In the genomic region with DNA sequence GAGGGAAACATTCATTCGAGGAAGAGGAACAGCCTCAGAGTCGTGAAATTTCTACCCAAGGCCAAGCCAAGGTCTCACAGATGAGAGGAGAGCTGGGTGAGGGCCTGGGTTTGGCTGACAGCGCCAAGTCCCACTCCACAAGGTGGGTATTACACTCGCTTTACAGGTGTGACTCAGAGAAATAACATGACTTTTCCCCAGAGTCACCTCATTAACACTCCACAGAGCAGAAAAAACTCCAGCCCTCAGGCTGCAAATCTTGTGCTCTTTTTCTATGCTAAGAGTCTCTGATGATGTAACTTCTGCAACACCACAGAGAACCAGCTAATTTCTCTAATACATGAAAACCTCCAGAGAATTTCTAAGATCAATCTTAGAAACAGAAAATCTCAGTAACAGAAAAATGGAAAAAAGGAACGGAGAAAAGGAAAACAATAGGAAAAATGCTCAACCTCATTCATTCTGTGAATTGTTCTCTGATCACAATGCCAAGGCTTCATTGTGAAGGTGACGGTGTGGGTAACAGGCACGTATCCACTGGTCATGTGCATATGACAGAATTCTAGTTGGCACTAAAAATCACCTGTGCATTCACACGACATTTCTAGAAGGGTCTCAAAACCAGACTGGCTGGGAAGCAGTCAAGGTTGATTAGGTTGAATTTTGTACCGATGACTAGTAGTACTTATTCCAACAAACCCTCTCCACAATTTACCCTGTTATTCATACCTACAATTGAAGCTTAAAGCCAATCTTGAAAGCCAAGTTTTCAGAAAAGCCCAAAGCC, we compare ENCODE assay signal across 10 cellular contexts. TPM values are rescaled to one million over a fixed set of nuclear protein-coding genes. Genes with fewer than 3 reads are reported as not detected.
A peak's percentile ranks its signal among the peaks of the same experiment; 100 is the strongest.
DNase-seq lines count a peak whose midpoint lies in the region; ATAC-seq and TF ChIP-seq lines count a peak whose summit lies in the region.
"Had no signal": no experiment of that assay in that cellular context is flagged by ENCODE, and none has a peak within 500 bp of the region (broad histone marks: within the 10 kb centered on the region; RNA-seq: fewer than 3 reads in every experiment).

No MANE protein-coding gene starts in this region.

- H3K4me3 ChIP-seq in cardiac muscle cell (no peak overlapping the region), thyroid gland (replicated peaks in 1 of 3) (no peak overlapping the region)
- H3K4me3 ChIP-seq: suprapubic skin had no signal

- H3K27ac ChIP-seq in cardiac muscle cell (peak overlapping the region; percentile 80), thyroid gland (peak overlapping the region; percentile 5 to 95 (median 84))
- H3K27ac ChIP-seq: suprapubic skin had no signal

- H3K9me3 ChIP-seq in cardiac muscle cell (ENCODE audit: low read depth): no peaks in the 10 kb centered on the region
- no peaks in the 10 kb centered on the region for H3K9me3 ChIP-seq in thyroid gland
- H3K9me3 ChIP-seq: suprapubic skin had no signal

- H3K36me3 Mint-ChIP-seq in WTC11: peaks cover 53% of the 10 kb centered on the region

- no peak for TF ChIP-seq CTCF in cardiac muscle cell (IDR thresholded peaks at IDR 0.05; ENCODE audit: low read depth, low read length)
- TF ChIP-seq CTCF in WTC11 (IDR thresholded peaks at IDR 0.05): no peak
- no peak for TF ChIP-seq CTCF in thyroid gland (IDR thresholded peaks at IDR 0.05)

- H3K4me3 Mint-ChIP-seq in WTC11: no peak overlapping the region
- H3K4me3 Mint-ChIP-seq: B cell had no signal

- ATAC-seq in left cardiac atrium (no peak), WTC11 (no peak)

- H3K4me1 Mint-ChIP-seq in WTC11: peaks cover 51% of the 10 kb centered on the region

- no peak for DNase-seq in cardiac muscle cell (ENCODE audit: low read depth in 1 of 2, low spot score in 1 of 2)
- DNase-seq in left cardiac atrium: no peak
- DNase-seq in WTC11 (ENCODE audit: low spot score): no peak
- DNase-seq in islet precursor cell: peak; percentile 67
- peak; percentile 27 to 55 for DNase-seq in thyroid gland
- DNase-seq in effector CD8-positive, alpha-beta T cell (lab: John Stamatoyannopoulos, UW): no peak
- DNase-seq in T-helper 9 cell: no peak
- no peak for DNase-seq in NCI-H1092 (lab: John Stamatoyannopoulos, UW)

- H3K27me3 Mint-ChIP-seq in WTC11 (ENCODE audit: low read depth): no peaks in the 10 kb centered on the region
- H3K27me3 Mint-ChIP-seq: B cell had no signal

- no peaks in the 10 kb centered on the region for H3K36me3 ChIP-seq in cardiac muscle cell
- peaks cover 4 to 5% of the 10 kb centered on the region in 2 donors for H3K36me3 ChIP-seq in thyroid gland

- no peak for TF ChIP-seq POLR2A in thyroid gland (IDR thresholded peaks at IDR 0.05)

- no peaks in the 10 kb centered on the region for H3K9me3 Mint-ChIP-seq in WTC11

- H3K27ac Mint-ChIP-seq in WTC11: peak overlapping the region; percentile 91
- H3K27ac Mint-ChIP-seq: B cell had no signal

- 50 to 55% methylated on average over 9 of the region's 9 CpGs for WGBS in thyroid gland, 2 donors

- intact Hi-C loops in left cardiac atrium (cut with DNase I): no loop called here
- intact Hi-C loops in thyroid gland (cut with DNase I): no loop called here

- H3K4me1 ChIP-seq in cardiac muscle cell (ENCODE audit: low read depth): peaks cover 54% of the 10 kb centered on the region
- H3K4me1 ChIP-seq in thyroid gland: peaks cover 52 to 56% of the 10 kb centered on the region in 2 donors

- POLR2A ChIA-PET in WTC11 (lab: Charles Lee): interaction anchor here (1.0 kb wide), 1 partner anchor 20 kb away, joined by 4 read pairs; no protein-coding TSS in a partner anchor

- H3K27me3 ChIP-seq in cardiac muscle cell (no peaks in the 10 kb centered on the region), thyroid gland (no peaks in the 10 kb centered on the region)
- H3K27me3 ChIP-seq: suprapubic skin had no signal

- CTCF ChIA-PET in WTC11 (lab: Charles Lee): no interaction called here

TF ChIP-seq in WTC11, 78 proteins besides CTCF, POLR2A, EP300 and RAD21 (continues in another document):
- TF ChIP-seq ETV6 (CRISPR knock-in tag; IDR thresholded peaks at IDR 0.05) (no peak), NR1H2 (CRISPR knock-in tag; IDR thresholded peaks at IDR 0.05) (no peak), CREM (CRISPR knock-in tag; IDR thresholded peaks at IDR 0.05) (no peak), ATF1 (CRISPR knock-in tag; IDR thresholded peaks at IDR 0.05) (no peak), ZNF317 (CRISPR knock-in tag; IDR thresholded peaks at IDR 0.05; ENCODE audit: borderline replicate concordance, low read depth) (no peak), SMAD3 (CRISPR knock-in tag; IDR thresholded peaks at IDR 0.05; ENCODE audit: borderline replicate concordance) (no peak), JUN (CRISPR knock-in tag; IDR thresholded peaks at IDR 0.05) (no peak), ZNF121 (CRISPR knock-in tag; IDR thresholded peaks at IDR 0.05) (no peak), CREB1 (CRISPR knock-in tag; IDR thresholded peaks at IDR 0.05) (no peak), TCF7 (CRISPR knock-in tag; IDR thresholded peaks at IDR 0.05; ENCODE audit: low read depth) (no peak), ZNF232 (CRISPR knock-in tag; IDR thresholded peaks at IDR 0.05) (no peak)
- TF ChIP-seq, protein P1, sequence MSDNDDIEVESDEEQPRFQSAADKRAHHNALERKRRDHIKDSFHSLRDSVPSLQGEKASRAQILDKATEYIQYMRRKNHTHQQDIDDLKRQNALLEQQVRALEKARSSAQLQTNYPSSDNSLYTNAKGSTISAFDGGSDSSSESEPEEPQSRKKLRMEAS (CRISPR knock-in tag; IDR thresholded peaks at IDR 0.05): no peak
- TF ChIP-seq, protein P2, sequence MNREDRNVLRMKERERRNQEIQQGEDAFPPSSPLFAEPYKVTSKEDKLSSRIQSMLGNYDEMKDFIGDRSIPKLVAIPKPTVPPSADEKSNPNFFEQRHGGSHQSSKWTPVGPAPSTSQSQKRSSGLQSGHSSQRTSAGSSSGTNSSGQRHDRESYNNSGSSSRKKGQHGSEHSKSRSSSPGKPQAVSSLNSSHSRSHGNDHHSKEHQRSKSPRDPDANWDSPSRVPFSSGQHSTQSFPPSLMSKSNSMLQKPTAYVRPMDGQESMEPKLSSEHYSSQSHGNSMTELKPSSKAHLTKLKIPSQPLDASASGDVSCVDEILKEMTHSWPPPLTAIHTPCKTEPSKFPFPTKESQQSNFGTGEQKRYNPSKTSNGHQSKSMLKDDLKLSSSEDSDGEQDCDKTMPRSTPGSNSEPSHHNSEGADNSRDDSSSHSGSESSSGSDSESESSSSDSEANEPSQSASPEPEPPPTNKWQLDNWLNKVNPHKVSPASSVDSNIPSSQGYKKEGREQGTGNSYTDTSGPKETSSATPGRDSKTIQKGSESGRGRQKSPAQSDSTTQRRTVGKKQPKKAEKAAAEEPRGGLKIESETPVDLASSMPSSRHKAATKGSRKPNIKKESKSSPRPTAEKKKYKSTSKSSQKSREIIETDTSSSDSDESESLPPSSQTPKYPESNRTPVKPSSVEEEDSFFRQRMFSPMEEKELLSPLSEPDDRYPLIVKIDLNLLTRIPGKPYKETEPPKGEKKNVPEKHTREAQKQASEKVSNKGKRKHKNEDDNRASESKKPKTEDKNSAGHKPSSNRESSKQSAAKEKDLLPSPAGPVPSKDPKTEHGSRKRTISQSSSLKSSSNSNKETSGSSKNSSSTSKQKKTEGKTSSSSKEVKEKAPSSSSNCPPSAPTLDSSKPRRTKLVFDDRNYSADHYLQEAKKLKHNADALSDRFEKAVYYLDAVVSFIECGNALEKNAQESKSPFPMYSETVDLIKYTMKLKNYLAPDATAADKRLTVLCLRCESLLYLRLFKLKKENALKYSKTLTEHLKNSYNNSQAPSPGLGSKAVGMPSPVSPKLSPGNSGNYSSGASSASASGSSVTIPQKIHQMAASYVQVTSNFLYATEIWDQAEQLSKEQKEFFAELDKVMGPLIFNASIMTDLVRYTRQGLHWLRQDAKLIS (CRISPR knock-in tag; IDR thresholded peaks at IDR 0.05; ENCODE audit: borderline replicate concordance): no peak
- TF ChIP-seq, protein P3, sequence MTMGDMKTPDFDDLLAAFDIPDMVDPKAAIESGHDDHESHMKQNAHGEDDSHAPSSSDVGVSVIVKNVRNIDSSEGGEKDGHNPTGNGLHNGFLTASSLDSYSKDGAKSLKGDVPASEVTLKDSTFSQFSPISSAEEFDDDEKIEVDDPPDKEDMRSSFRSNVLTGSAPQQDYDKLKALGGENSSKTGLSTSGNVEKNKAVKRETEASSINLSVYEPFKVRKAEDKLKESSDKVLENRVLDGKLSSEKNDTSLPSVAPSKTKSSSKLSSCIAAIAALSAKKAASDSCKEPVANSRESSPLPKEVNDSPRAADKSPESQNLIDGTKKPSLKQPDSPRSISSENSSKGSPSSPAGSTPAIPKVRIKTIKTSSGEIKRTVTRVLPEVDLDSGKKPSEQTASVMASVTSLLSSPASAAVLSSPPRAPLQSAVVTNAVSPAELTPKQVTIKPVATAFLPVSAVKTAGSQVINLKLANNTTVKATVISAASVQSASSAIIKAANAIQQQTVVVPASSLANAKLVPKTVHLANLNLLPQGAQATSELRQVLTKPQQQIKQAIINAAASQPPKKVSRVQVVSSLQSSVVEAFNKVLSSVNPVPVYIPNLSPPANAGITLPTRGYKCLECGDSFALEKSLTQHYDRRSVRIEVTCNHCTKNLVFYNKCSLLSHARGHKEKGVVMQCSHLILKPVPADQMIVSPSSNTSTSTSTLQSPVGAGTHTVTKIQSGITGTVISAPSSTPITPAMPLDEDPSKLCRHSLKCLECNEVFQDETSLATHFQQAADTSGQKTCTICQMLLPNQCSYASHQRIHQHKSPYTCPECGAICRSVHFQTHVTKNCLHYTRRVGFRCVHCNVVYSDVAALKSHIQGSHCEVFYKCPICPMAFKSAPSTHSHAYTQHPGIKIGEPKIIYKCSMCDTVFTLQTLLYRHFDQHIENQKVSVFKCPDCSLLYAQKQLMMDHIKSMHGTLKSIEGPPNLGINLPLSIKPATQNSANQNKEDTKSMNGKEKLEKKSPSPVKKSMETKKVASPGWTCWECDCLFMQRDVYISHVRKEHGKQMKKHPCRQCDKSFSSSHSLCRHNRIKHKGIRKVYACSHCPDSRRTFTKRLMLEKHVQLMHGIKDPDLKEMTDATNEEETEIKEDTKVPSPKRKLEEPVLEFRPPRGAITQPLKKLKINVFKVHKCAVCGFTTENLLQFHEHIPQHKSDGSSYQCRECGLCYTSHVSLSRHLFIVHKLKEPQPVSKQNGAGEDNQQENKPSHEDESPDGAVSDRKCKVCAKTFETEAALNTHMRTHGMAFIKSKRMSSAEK (CRISPR knock-in tag; IDR thresholded peaks at IDR 0.05; ENCODE audit: borderline replicate concordance): no peak

RNA-seq across cellular contexts. Expression of a gene that starts 20.3 kb away (rescaled TPM):
- total RNA-seq in cardiac muscle cell: 90.5 and 97.9 TPM in 2 replicates
- 25.0 and 29.2 TPM in 2 replicates for polyA plus RNA-seq in cardiac muscle cell
- 100 to 1,000 TPM; 218 to 253 TPM for total RNA-seq in left cardiac atrium
- 192 to 201 TPM (median 200 TPM) in 3 replicates for total RNA-seq in WTC11 (2021)
- 10 to 100 TPM; 37.4 to 43.4 (median 41.4) TPM for total RNA-seq in thyroid gland

RNA-seq across cellular contexts. Expression of a gene that starts 36.0 kb away (rescaled TPM):
- total RNA-seq in cardiac muscle cell: 1,267 and 1,807 TPM in 2 replicates
- polyA plus RNA-seq in cardiac muscle cell: 2,642 and 3,793 TPM in 2 replicates
- total RNA-seq in left cardiac atrium: 1,000 to 10,000 TPM; 1,191 to 2,127 TPM
- 202 to 299 TPM (median 285 TPM) in 3 replicates for total RNA-seq in WTC11 (2021)
- 100 to 1,000 TPM; 388 to 879 (median 551) TPM for total RNA-seq in thyroid gland

Comparison
In these comparisons a context has a peak if more than half of its experiments do, and no peak if none do; other contexts are left out.
1. DNase-seq: peak in islet precursor cell (single experiment) and thyroid gland (2 of 2); none in cardiac muscle cell (0 of 2), left cardiac atrium (single experiment), WTC11 (single experiment), effector CD8-positive, alpha-beta T cell (single experiment), T-helper 9 cell (single experiment) and NCI-H1092 (single experiment).